ENCODE assay signal across 8 cellular contexts in the genomic region with DNA sequence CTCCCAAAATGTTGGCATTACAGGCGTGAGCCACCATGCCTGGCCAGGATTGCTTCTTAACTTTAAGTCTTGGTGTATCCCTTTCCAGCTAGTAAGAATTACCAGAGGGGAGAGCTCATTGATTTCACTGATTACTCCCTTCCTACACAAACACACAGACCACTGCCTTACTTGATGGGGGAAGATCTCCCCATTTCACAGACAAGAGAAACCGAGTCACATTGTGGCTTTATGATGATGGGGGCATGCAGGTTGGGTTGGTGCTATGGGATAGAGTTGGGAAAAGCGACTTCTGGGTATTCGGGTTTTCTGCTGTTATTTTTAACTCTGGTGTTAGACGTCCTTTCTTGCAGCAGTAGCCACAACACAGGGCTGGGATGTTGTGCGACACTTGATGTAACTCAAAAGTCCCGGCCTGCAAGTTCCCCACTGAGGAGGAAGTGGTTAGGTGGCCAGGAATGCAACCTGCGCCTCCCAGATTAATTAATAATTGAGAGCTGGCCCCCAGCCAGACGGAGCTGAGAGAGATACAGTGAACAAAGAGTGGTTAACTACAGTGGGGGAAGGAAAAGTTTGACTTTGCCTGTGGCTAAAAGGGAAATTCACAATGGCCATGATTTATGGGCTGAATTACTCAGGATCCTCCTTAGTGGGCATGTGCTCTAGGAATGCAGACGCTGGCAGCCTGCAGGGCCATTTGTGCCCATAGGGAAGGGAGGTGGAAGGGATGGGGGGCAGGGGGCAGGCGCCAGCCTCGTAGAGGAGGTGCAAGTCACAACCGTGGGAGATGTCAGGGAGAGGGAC.
A peak's percentile ranks its signal among the peaks of the same experiment; 100 is the strongest.
DNase-seq lines count a peak whose midpoint lies in the region; ATAC-seq and TF ChIP-seq lines count a peak whose summit lies in the region.

No MANE protein-coding gene starts in this region.

- H3K27ac ChIP-seq in C4-2B (peak overlapping the region; percentile 74), coronary artery (peak overlapping the region; percentile 49 to 81)

- TF ChIP-seq CTCF in C4-2B (conservative IDR thresholded peaks at IDR 0.05) (no peak), coronary artery (IDR thresholded peaks at IDR 0.05) (no peak), progenitor cell of endocrine pancreas (IDR thresholded peaks at IDR 0.05; ENCODE audit: unreplicated experiment) (no peak)

- H3K36me3 Mint-ChIP-seq in progenitor cell of endocrine pancreas (ENCODE audit: insufficient read depth), result no peaks in the 10 kb centered on the region

- H3K4me3 ChIP-seq in coronary artery, result no peak overlapping the region

- peak; percentile 69 for ATAC-seq in GM21786 (IDR thresholded peaks at IDR 0.05; ENCODE audit: unreplicated experiment)

- peak overlapping the region; percentile 12 for H3K4me3 Mint-ChIP-seq in progenitor cell of endocrine pancreas (ENCODE audit: low read depth)

- peak; percentile 91 for DNase-seq in NCI-H1105 (lab: John Stamatoyannopoulos, UW)
- DNase-seq in coronary artery (ENCODE audit: low spot score), result no peak
- peak; percentile 29 for DNase-seq in progenitor cell of endocrine pancreas (ENCODE audit: low spot score, unreplicated experiment)
- no peak for DNase-seq in stimulated activated CD4-positive, alpha-beta T cell treated with anti-CD3 and anti-CD28 coated beads, Interleukin-2, amount 100 ng/mL, for 48 hours
- no peak for DNase-seq in occipital lobe (lab: John Stamatoyannopoulos, UW)
- no peak for DNase-seq in NCI-H2029 treated with DMSO at 0.1 percent for 48 hours (lab: John Stamatoyannopoulos, UW)

- H3K4me1 Mint-ChIP-seq in progenitor cell of endocrine pancreas (ENCODE audit: low read depth), result peaks cover 62% of the 10 kb centered on the region

- H3K27ac Mint-ChIP-seq in progenitor cell of endocrine pancreas, result peak overlapping the region; percentile 95

- no peaks in the 10 kb centered on the region for H3K27me3 Mint-ChIP-seq in progenitor cell of endocrine pancreas

- no peaks in the 10 kb centered on the region for H3K9me3 Mint-ChIP-seq in progenitor cell of endocrine pancreas (ENCODE audit: low read depth)

Comparison
In these comparisons a context has a peak if more than half of its experiments do, and no peak if none do; other contexts are left out.
1. DNase-seq: peak in NCI-H1105 (single experiment) and progenitor cell of endocrine pancreas (single experiment); none in coronary artery (single experiment), stimulated activated CD4-positive, alpha-beta T cell treated with anti-CD3 and anti-CD28 coated beads, Interleukin-2, amount 100 ng/mL, for 48 hours (0 of 2), occipital lobe (single experiment) and NCI-H2029 treated with DMSO at 0.1 percent for 48 hours (single experiment).